ENCODE assay signal across 8 cellular contexts in genomic region chr1:43835141-43836021, GRCh38.
DNase-seq lines count a peak whose midpoint lies in the region; ATAC-seq and TF ChIP-seq lines count a peak whose summit lies in the region.

No MANE protein-coding gene starts in this region.

- no peaks in the 10 kb centered on the region for H3K27me3 Mint-ChIP-seq in stimulated activated naive B cell treated with anti-CD40 and anti-IgM and Interleukin-4, amounts not matched to agents 10 μg/mL and 1 μg/mL and 100 μg/mL, for 72 hours

- peak overlapping the region; percentile 71 to 74 for H3K4me3 Mint-ChIP-seq in stimulated activated naive B cell treated with anti-CD40 and anti-IgM and Interleukin-4, amounts not matched to agents 10 μg/mL and 1 μg/mL and 100 μg/mL, for 72 hours

- H3K4me1 Mint-ChIP-seq in stimulated activated naive B cell treated with anti-CD40 and anti-IgM and Interleukin-4, amounts not matched to agents 10 μg/mL and 1 μg/mL and 100 μg/mL, for 72 hours: peaks cover 51 to 83% of the 10 kb centered on the region in 2 donors

- CTCF ChIA-PET in HEK293T (lab: Yijun Ruan, JAX): no interaction called here

- H3K9me3 Mint-ChIP-seq in stimulated activated naive B cell treated with anti-CD40 and anti-IgM and Interleukin-4, amounts not matched to agents 10 μg/mL and 1 μg/mL and 100 μg/mL, for 72 hours: no peaks in the 10 kb centered on the region

- peaks cover 22 to 27% of the 10 kb centered on the region in 2 donors for H3K36me3 Mint-ChIP-seq in stimulated activated naive B cell treated with anti-CD40 and anti-IgM and Interleukin-4, amounts not matched to agents 10 μg/mL and 1 μg/mL and 100 μg/mL, for 72 hours

- peak; percentile 17 for ATAC-seq in Right ventricle myocardium inferior
- ATAC-seq in stimulated activated naive B cell treated with anti-CD40 and anti-IgM and Interleukin-4, amounts not matched to agents 10 μg/mL and 1 μg/mL and 100 μg/mL, for 72 hours (replicated peaks): peak; percentile 58 to 59
- ATAC-seq in HG03135 (IDR thresholded peaks at IDR 0.05; ENCODE audit: unreplicated experiment): no peak

- DNase-seq in Right ventricle myocardium inferior (ENCODE audit: missing footprints) (peak; percentile 67), cardiac septum (ENCODE audit: low spot score) (no peak), SKM-1 treated with dmso at 0.1 percent for 144 hours (lab: John Stamatoyannopoulos, UW; ENCODE audit: unreplicated experiment) (peak; percentile 83), fibroblast of the conjunctiva (ENCODE audit: low read depth) (peak; percentile 30), NCI-H345 treated with DMSO at 0.1 percent for 48 hours (lab: John Stamatoyannopoulos, UW; ENCODE audit: unreplicated experiment) (no peak), HEK293T (ENCODE audit: extremely low spot score) (no peak)
- peak; percentile 49 for DNase-seq in stimulated activated naive B cell treated with anti-CD40 and anti-IgM and Interleukin-4, amounts not matched to agents 10 μg/mL and 1 μg/mL and 100 μg/mL, for 72 hours

- H3K27ac Mint-ChIP-seq in stimulated activated naive B cell treated with anti-CD40 and anti-IgM and Interleukin-4, amounts not matched to agents 10 μg/mL and 1 μg/mL and 100 μg/mL, for 72 hours: peak overlapping the region; percentile 97

- intact Hi-C loops in Right ventricle myocardium inferior (cut with DNase I) (loop anchor here (10.0 kb wide), 1 partner anchor 99 kb away; the partner anchor contains the start of gene ARTN), cardiac septum (cut with DNase I) (no loop called here)

- POLR2A ChIA-PET in HEK293T (lab: Yijun Ruan, JAX): no interaction called here

TF ChIP-seq in HEK293T, 16 proteins besides CTCF, POLR2A, EP300 and RAD21:
- TF ChIP-seq FOXK2 (IDR thresholded peaks at IDR 0.05) (no peak), BHLHE40 (IDR thresholded peaks at IDR 0.05; ENCODE audit: borderline replicate concordance) (no peak), SUZ12 (IDR thresholded peaks at IDR 0.05) (no peak), SP1 (IDR thresholded peaks at IDR 0.05) (no peak), PKNOX1 (IDR thresholded peaks at IDR 0.05) (no peak), ZNF384 (IDR thresholded peaks at IDR 0.05) (no peak), NFRKB (IDR thresholded peaks at IDR 0.05) (no peak), ARNT (IDR thresholded peaks at IDR 0.05) (no peak), TARDBP (IDR thresholded peaks at IDR 0.05) (no peak), ELF4 (IDR thresholded peaks at IDR 0.05) (no peak), FOXA1 (IDR thresholded peaks at IDR 0.05) (no peak), L3MBTL2 (conservative IDR thresholded peaks at IDR 0.05) (no peak)

Comparison
In these comparisons a context has a peak if more than half of its experiments do, and no peak if none do; other contexts are left out.
1. DNase-seq: peak in Right ventricle myocardium inferior (single experiment), SKM-1 treated with dmso at 0.1 percent for 144 hours (single experiment), fibroblast of the conjunctiva (single experiment) and stimulated activated naive B cell treated with anti-CD40 and anti-IgM and Interleukin-4, amounts not matched to agents 10 μg/mL and 1 μg/mL and 100 μg/mL, for 72 hours (single experiment); none in cardiac septum (single experiment), NCI-H345 treated with DMSO at 0.1 percent for 48 hours (single experiment) and HEK293T (single experiment).